In the genomic region with DNA sequence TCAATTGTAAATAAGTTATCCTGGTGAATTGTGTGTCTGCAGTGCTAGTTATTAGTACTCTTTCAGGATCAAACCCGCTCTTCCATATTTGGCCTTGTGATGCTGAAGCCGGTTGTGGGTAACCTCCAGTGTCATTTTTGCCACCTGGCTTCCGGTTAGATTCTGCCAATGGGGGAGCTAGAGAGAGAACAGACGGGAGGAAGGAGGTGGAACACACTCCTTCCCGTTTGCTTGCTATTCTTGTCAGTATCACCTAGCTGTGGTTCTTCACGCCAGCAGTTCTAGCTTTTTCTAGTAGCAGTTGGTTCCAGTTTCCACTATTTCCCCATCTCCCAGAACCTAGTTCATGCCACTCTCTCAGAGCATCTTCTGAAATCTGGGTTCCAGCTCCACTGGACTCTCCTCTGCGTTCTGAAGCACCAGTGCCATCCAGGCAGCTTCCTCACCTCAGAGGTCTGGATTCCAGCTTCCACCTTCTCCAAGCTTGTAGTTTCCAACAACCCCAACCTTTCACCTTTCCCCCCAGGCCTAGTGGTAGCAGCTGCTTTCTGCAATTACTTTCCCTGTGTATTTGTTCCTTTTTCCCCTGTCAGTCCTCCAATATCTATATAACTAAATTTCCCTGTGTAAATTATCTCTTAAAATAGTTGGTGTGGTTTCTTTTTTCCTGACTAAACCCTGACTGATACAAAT, we compare ENCODE assay signal across 20 cellular contexts. TPM values are rescaled to one million over a fixed set of nuclear protein-coding genes. Genes with fewer than 3 reads are reported as not detected.
DNase-seq lines count a peak whose midpoint lies in the region; ATAC-seq, FAIRE-seq and TF ChIP-seq lines count a peak whose summit lies in the region.
"Had no signal": no experiment of that assay in that cellular context is flagged by ENCODE, and none has a peak within 500 bp of the region (broad histone marks: within the 10 kb centered on the region; RNA-seq: fewer than 3 reads in every experiment).

No MANE protein-coding gene starts in this region.

- CTCF ChIA-PET in OCI-LY7 (lab: Charles Lee; ENCODE audit: unreplicated experiment): no interaction called here
- CTCF ChIA-PET in HepG2 (lab: Yijun Ruan, JAX; ENCODE audit: low intra/inter-chr PET ratio, low total read pairs): no interaction called here
- CTCF ChIA-PET in CD8-positive, alpha-beta T cell (lab: Charles Lee): no interaction called here

- no peak overlapping the region for H3K4me3 Mint-ChIP-seq in CD8-positive, alpha-beta T cell
- H3K4me3 Mint-ChIP-seq: stimulated activated effector memory CD8-positive, alpha-beta T cell treated with anti-CD3 and anti-CD28 coated beads, Interleukin-12 subunit alpha, Interleukin-12 subunit beta, amount 100 ng/mL, for 72 hours had no signal

- no peak overlapping the region for H3K27ac Mint-ChIP-seq in CD8-positive, alpha-beta T cell
- H3K27ac Mint-ChIP-seq: stimulated activated effector memory CD8-positive, alpha-beta T cell treated with anti-CD3 and anti-CD28 coated beads, Interleukin-12 subunit alpha, Interleukin-12 subunit beta, amount 100 ng/mL, for 72 hours had no signal

- H3K36me3 Mint-ChIP-seq in CD8-positive, alpha-beta T cell: no peaks in the 10 kb centered on the region
- H3K36me3 Mint-ChIP-seq: stimulated activated effector memory CD8-positive, alpha-beta T cell treated with anti-CD3 and anti-CD28 coated beads, Interleukin-12 subunit alpha, Interleukin-12 subunit beta, amount 100 ng/mL, for 72 hours had no signal

- TF ChIP-seq EP300 in HepG2 (IDR thresholded peaks at IDR 0.05; ENCODE audit: low read depth in 2 of 2, low read length in 2 of 2) (no peak), HepG2 (CRISPR knock-in tag; IDR thresholded peaks at IDR 0.05; ENCODE audit: borderline replicate concordance) (no peak)

- no peaks in the 10 kb centered on the region for H3K27me3 ChIP-seq in HepG2 (ENCODE audit: control insufficient read depth in 1 of 2, insufficient read depth in 2 of 2, low read length in 2 of 2)
- no peaks in the 10 kb centered on the region for H3K27me3 ChIP-seq in CD8-positive, alpha-beta T cell (ENCODE audit: insufficient read depth, low read length)

- DNase-seq in DMS53 (lab: John Stamatoyannopoulos, UW): peak; percentile 9
- no peak for DNase-seq in DMS53 treated with DMSO at 0.1 percent for 48 hours (lab: John Stamatoyannopoulos, UW; ENCODE audit: unreplicated experiment)
- peak; percentile 52 for DNase-seq in OCI-LY7 (ENCODE audit: low spot score)
- DNase-seq in HepG2 (ENCODE audit: low spot score): no peak
- no peak for DNase-seq in left lobe of liver (ENCODE audit: low spot score)
- DNase-seq in occipital lobe (lab: John Stamatoyannopoulos, UW): no peak
- DNase-seq in CD8-positive, alpha-beta T cell: no peak
- DNase-seq: activated gamma-delta T cell, anterior cingulate cortex, C1 segment of cervical spinal cord, DND-41, KBM-7, NCI-H1092, NCI-H2107, NCI-H748 treated with DMSO at 0.1 percent for 48 hours, posterior cingulate gyrus had no signal

- H3K9me3 Mint-ChIP-seq in CD8-positive, alpha-beta T cell: no peaks in the 10 kb centered on the region
- H3K9me3 Mint-ChIP-seq: stimulated activated effector memory CD8-positive, alpha-beta T cell treated with anti-CD3 and anti-CD28 coated beads, Interleukin-12 subunit alpha, Interleukin-12 subunit beta, amount 100 ng/mL, for 72 hours had no signal

- no peak for FAIRE-seq in HepG2 (lab: Jason Lieb, UNC)

- H3K4me2 ChIP-seq in OCI-LY7 (ENCODE audit: low read length): peak overlapping the region; percentile 12
- peak overlapping the region; percentile 83 for H3K4me2 ChIP-seq in HepG2 (ENCODE audit: low read depth, low read length)
- H3K4me2 ChIP-seq: smooth muscle cell had no signal

- peak; percentile 68 for ATAC-seq in GM19452 (IDR thresholded peaks at IDR 0.05; ENCODE audit: unreplicated experiment)
- no peak for ATAC-seq in HepG2
- no peak for ATAC-seq in left lobe of liver
- no peak for ATAC-seq in CD8-positive, alpha-beta T cell
- ATAC-seq: stimulated activated effector memory CD8-positive, alpha-beta T cell treated with anti-CD3 and anti-CD28 coated beads, Interleukin-12 subunit alpha, Interleukin-12 subunit beta, amount 100 ng/mL, for 72 hours had no signal

- H3K4me3 ChIP-seq in OCI-LY7 (ENCODE audit: low read depth, low read length, poor library complexity, severe bottlenecking) (no peak overlapping the region), HepG2 (replicated peaks in 1 of 3; ENCODE audit: insufficient read depth in 1 of 3, low read depth in 2 of 3, low read length in 3 of 3) (peak overlapping the region in 1 of 3 experiments; percentile 3; a peak in 2 of 6 replicates)
- H3K4me3 ChIP-seq in CD8-positive, alpha-beta T cell (ENCODE audit: low read depth, low read length): no peak overlapping the region
- H3K4me3 ChIP-seq: smooth muscle cell had no signal

- TF ChIP-seq RAD21 in HepG2 (CRISPR knock-in tag; IDR thresholded peaks at IDR 0.05): no peak

- H3K79me2 ChIP-seq in OCI-LY7 (ENCODE audit: insufficient read depth, low read depth, low read length) (no peaks in the 10 kb centered on the region), HepG2 (ENCODE audit: insufficient read depth, low read length) (peaks cover 81% of the 10 kb centered on the region)

- POLR2A ChIA-PET in OCI-LY7 (lab: Charles Lee): interaction anchor here (0.8 to 1.9 kb wide), 4 partner anchors 8 to 14 kb away, joined by 3 to 6 read pairs (median 4); no protein-coding TSS in a partner anchor
- POLR2A ChIA-PET in HepG2 (lab: Yijun Ruan, JAX): interaction anchor here (0.8 to 4.6 kb wide), 10 partner anchors 9 to 172 kb away, joined by 3 to 118 read pairs (median 3); no protein-coding TSS in a partner anchor
- POLR2A ChIA-PET in CD8-positive, alpha-beta T cell (lab: Charles Lee): no interaction called here

- TF ChIP-seq CTCF in OCI-LY7 (conservative IDR thresholded peaks at IDR 0.05; ENCODE audit: low read length): peak; percentile 44
- peak; percentile 38; the same call in 1 of the 2 replicates for TF ChIP-seq CTCF in HepG2 (CRISPR knock-in tag; IDR thresholded peaks at IDR 0.05)
- no peak for TF ChIP-seq CTCF in CD8-positive, alpha-beta T cell (IDR thresholded peaks at IDR 0.05)

- intact Hi-C loops in OCI-LY7 (cut with micrococcal nuclease; ENCODE audit: unreplicated experiment) (no loop called here), HepG2 (cut with micrococcal nuclease; ENCODE audit: unreplicated experiment) (no loop called here)
- intact Hi-C loops in CD8-positive, alpha-beta T cell (cut with DNase I, micrococcal nuclease): no loop called here

- H3K27ac ChIP-seq in OCI-LY7 (ENCODE audit: low read depth, low read length, poor library complexity, severe bottlenecking) (no peak overlapping the region), HepG2 (ENCODE audit: extremely low read length, insufficient read depth, low read length) (peak overlapping the region; percentile 96)
- no peak overlapping the region for H3K27ac ChIP-seq in CD8-positive, alpha-beta T cell (ENCODE audit: low read depth, low read length)
- H3K27ac ChIP-seq: 22Rv1 had no signal

- H3K9me2 ChIP-seq in OCI-LY7 (ENCODE audit: insufficient read depth, low read length): no peaks in the 10 kb centered on the region

- peaks cover 5% of the 10 kb centered on the region for H3K4me1 Mint-ChIP-seq in CD8-positive, alpha-beta T cell (ENCODE audit: low read depth)

- H3K9me3 ChIP-seq in OCI-LY7 (ENCODE audit: low read length): no peaks in the 10 kb centered on the region
- H3K9me3 ChIP-seq in HepG2 (ENCODE audit: low read length): no peaks in the 10 kb centered on the region
- no peaks in the 10 kb centered on the region for H3K9me3 ChIP-seq in CD8-positive, alpha-beta T cell (ENCODE audit: low read length)

- H3K9ac ChIP-seq in HepG2 (ENCODE audit: insufficient read depth, low read depth, low read length): peak overlapping the region; percentile 25

- no peaks in the 10 kb centered on the region for H3K27me3 Mint-ChIP-seq in CD8-positive, alpha-beta T cell (ENCODE audit: low read depth)

- WGBS in HepG2 (ENCODE audit: low lambda C conversion rate): 84% methylated on average over 7 of the region's 7 CpGs

- in situ Hi-C loops in HepG2 (cut with HindIII; ENCODE audit: extremely low pct_ligation_motif_present, low pct_unique_long_range_greater_than_20kb): no loop called here

- H4K20me1 ChIP-seq in OCI-LY7 (ENCODE audit: insufficient read depth, low read length) (no peaks in the 10 kb centered on the region), HepG2 (ENCODE audit: insufficient read depth, low read length) (no peaks in the 10 kb centered on the region)

- BruUV-seq in OCI-LY7 (replicated peaks; lab: Mats Ljungman, UMichigan) (no TSS peak), HepG2 (replicated peaks; lab: Mats Ljungman, UMichigan) (no TSS peak)

- 0 out of 4 replicates have a peak, but pooled peaks of 1 of the 2 experiments have one; percentile 38 for TF ChIP-seq POLR2A in HepG2 (IDR thresholded peaks at IDR 0.05; ENCODE audit: insufficient read depth in 1 of 2, low read depth in 2 of 2, low read length in 2 of 2)

- H3K4me1 ChIP-seq in OCI-LY7 (ENCODE audit: insufficient read depth, low read length, poor library complexity, severe bottlenecking) (peaks cover 19% of the 10 kb centered on the region), HepG2 (ENCODE audit: insufficient read depth, low read length) (peaks cover 97% of the 10 kb centered on the region)
- no peaks in the 10 kb centered on the region for H3K4me1 ChIP-seq in CD8-positive, alpha-beta T cell (ENCODE audit: insufficient read depth, low read length)

- H3K36me3 ChIP-seq in OCI-LY7 (ENCODE audit: insufficient read depth, low read length) (no peaks in the 10 kb centered on the region), HepG2 (replicated peaks in 1 of 2; ENCODE audit: control insufficient read depth in 1 of 2, insufficient read depth in 2 of 2, low read length in 2 of 2) (peaks cover 7 to 19% of the 10 kb centered on the region in 2 experiments)
- no peaks in the 10 kb centered on the region for H3K36me3 ChIP-seq in CD8-positive, alpha-beta T cell (ENCODE audit: insufficient read depth, low read length)

- H2AFZ ChIP-seq in OCI-LY7 (ENCODE audit: low read length) (peak overlapping the region; percentile 76), HepG2 (ENCODE audit: low read length) (no peak overlapping the region)

RNA-seq across cellular contexts. Expression of a gene that starts 46.9 kb away (rescaled TPM):
- total RNA-seq in OCI-LY7 (2014; rRNA removed; shearing (Covaris generic)): 20.9 and 21.2 TPM in 2 replicates
- total RNA-seq in OCI-LY7 (2022): 74.7 and 76.0 TPM in 2 replicates
- 376 and 681 TPM in 2 replicates for total RNA-seq in HepG2 (2016; rRNA removed; fragmentation: Illumina TruSeq; extraction: Trizol)
- 72.5 and 82.8 TPM in 2 replicates for total RNA-seq in HepG2 (2016; cell fraction: cytosol; rRNA removed; fragmentation: Illumina TruSeq; extraction: Trizol; ENCODE audit: low read depth)
- total RNA-seq in HepG2 (2016; cell fraction: insoluble cytoplasmic fraction; rRNA removed; fragmentation: Illumina TruSeq; extraction: Trizol): 381 and 654 TPM in 2 replicates
- 431 TPM in 2 replicates for total RNA-seq in HepG2 (2016; cell fraction: membrane; rRNA removed; fragmentation: Illumina TruSeq; extraction: Trizol)
- 336 and 365 TPM in 2 replicates for total RNA-seq in HepG2 (2016; cell fraction: nucleus; rRNA removed; fragmentation: Illumina TruSeq; extraction: Trizol)
- 127 and 141 TPM in 2 replicates for polyA plus RNA-seq in HepG2 (2011; rRNA removed)
- polyA plus RNA-seq in HepG2 (2011; cell fraction: cytosol; rRNA removed): 61.2 and 126 TPM in 2 replicates
- polyA plus RNA-seq in HepG2 (2011; cell fraction: nucleus; rRNA removed): 48.0 and 68.5 TPM in 2 replicates
- polyA plus RNA-seq in HepG2 (2012): 273 TPM in 2 replicates
- 53.9 and 75.2 TPM in 2 replicates for polyA plus RNA-seq in HepG2 (2016; cell fraction: cytosol; fragmentation: Illumina TruSeq; extraction: Trizol; ENCODE audit: low read depth)
- polyA plus RNA-seq in HepG2 (2016; cell fraction: insoluble cytoplasmic fraction; fragmentation: Illumina TruSeq; extraction: Trizol; ENCODE audit: low read depth): 710 and 726 TPM in 2 replicates
- polyA plus RNA-seq in HepG2 (2016; cell fraction: membrane; fragmentation: Illumina TruSeq; extraction: Trizol; ENCODE audit: low read depth): 254 and 286 TPM in 2 replicates
- polyA plus RNA-seq in HepG2 (2016; cell fraction: nucleus; fragmentation: Illumina TruSeq; extraction: Trizol; ENCODE audit: insufficient read depth, low read depth): 411 and 435 TPM in 2 replicates
- polyA minus RNA-seq in HepG2 (2011; rRNA and poly(A)+ RNA removed; ENCODE audit: low replicate concordance): 36.0 and 84.0 TPM in 2 replicates
- 187 and 229 TPM in 2 replicates for polyA minus RNA-seq in HepG2 (2011; cell fraction: cytosol; rRNA and poly(A)+ RNA removed)
- polyA minus RNA-seq in HepG2 (2011; cell fraction: nucleus; rRNA and poly(A)+ RNA removed): 195 and 232 TPM in 2 replicates
- total RNA-seq in left lobe of liver: 118 TPM
- total RNA-seq in occipital lobe: 83.0 TPM
- 100 to 1,000 TPM; 329 to 360 TPM for total RNA-seq in CD8-positive, alpha-beta T cell

Comparison
In these comparisons a context has a peak if more than half of its experiments do, and no peak if none do; other contexts are left out.
1. DNase-seq: peak in DMS53 (single experiment) and OCI-LY7 (single experiment); none in DMS53 treated with DMSO at 0.1 percent for 48 hours (single experiment), HepG2 (single experiment), left lobe of liver (single experiment), occipital lobe (single experiment) and CD8-positive, alpha-beta T cell (0 of 7).